Comparison of ENCODE assay signal across 8 cellular contexts in the genomic region with DNA sequence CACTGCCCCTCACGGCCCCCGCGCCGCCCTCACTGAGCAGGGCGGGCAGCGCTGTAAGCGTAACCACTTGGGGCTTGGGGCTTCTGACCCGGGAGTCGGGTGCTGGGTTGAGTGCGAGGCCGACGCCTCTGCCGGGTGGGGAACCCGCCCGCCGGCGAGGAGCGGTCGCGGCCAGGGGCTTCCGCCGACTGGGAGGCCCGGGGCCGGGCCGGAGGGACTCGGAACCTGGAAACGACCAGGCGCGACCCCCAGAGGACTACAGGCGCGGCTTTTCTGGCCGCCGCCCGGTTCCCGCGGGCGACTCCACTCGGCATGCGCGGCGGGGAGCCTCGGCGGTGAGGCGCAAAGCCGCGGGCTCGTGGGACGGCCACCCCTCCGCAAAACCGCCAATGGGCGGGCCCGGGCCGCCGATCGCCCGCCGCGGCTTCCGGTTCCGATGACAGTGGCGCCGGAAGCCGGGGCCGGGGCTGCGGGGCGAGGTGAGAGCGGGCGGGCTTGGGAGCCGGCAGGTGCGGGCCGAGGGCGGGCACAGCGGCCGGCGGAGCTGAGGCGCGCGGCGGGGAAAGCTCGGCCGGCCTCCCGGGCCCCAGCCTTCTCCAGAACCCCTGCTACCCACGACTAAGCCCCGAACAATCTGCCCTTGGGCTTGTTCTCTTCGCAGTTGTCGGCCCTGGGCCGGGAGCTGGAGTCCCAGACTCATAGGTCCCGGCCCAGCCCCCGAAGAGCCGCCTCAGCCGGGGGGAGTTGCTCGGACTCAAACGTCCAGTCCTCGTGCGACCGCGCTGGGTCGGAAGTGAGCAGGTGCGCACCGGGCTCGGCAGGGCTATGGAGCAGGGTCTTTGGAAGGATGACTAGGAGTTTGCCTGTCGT.
DNase-seq lines count a peak whose midpoint lies in the region; ATAC-seq and TF ChIP-seq lines count a peak whose summit lies in the region.

A gene with protein sequence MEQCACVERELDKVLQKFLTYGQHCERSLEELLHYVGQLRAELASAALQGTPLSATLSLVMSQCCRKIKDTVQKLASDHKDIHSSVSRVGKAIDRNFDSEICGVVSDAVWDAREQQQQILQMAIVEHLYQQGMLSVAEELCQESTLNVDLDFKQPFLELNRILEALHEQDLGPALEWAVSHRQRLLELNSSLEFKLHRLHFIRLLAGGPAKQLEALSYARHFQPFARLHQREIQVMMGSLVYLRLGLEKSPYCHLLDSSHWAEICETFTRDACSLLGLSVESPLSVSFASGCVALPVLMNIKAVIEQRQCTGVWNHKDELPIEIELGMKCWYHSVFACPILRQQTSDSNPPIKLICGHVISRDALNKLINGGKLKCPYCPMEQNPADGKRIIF (plus strand): TSS at position 439 of the 870 bp plus-strand sequence. CDS start 7,106 bp downstream, outside the sequence.

- POLR2A ChIA-PET in AG04449 (lab: Yijun Ruan, JAX) = no interaction called here

- CTCF ChIA-PET in AG04449 (lab: Yijun Ruan, JAX) = interaction anchor here (1.4 to 2.5 kb wide), 2 partner anchors 10 to 55 kb away, joined by 4 to 9 read pairs; no protein-coding TSS in a partner anchor

- ATAC-seq in GM18868 (IDR thresholded peaks at IDR 0.05; ENCODE audit: unreplicated experiment) (peak; percentile 89), HG03097 (IDR thresholded peaks at IDR 0.05; ENCODE audit: low FRiP score, unreplicated experiment) (peak; percentile 85)

- TF ChIP-seq CTCF in AG04449 (IDR thresholded peaks at IDR 0.05; ENCODE audit: insufficient read depth, low read length, missing control alignments) = no peak

- DNase-seq in AG04449 (ENCODE audit: low read depth, low spot score) (no peak), NCI-H226 (peak; percentile 65), iris pigment epithelial cell (ENCODE audit: low read depth) (peak; percentile 77)
- DNase-seq in activated CD4-positive, CD25-positive, alpha-beta regulatory T cell treated with anti-CD3 and anti-CD28 coated beads, Interleukin-2, amount 50 U/mL, for 16 hours (ENCODE audit: low read depth, low spot score) = peak; percentile 70
- peak; percentile 80 for DNase-seq in central memory CD4-positive, alpha-beta T cell
- DNase-seq in stimulated activated CD4-positive, alpha-beta T cell treated with anti-CD3 and anti-CD28 coated beads, Interleukin-12 subunit alpha, Interleukin-12 subunit beta, amount 100 ng/mL, for 24 hours (ENCODE audit: low read depth in 2 of 2) = peak; percentile 70 to 78

- H3K4me3 ChIP-seq in AG04449 (ENCODE audit: low read depth, low read length) = peak within 1 kb of the TSS; percentile 75
